Comparison of ENCODE assay signal across 1 cellular context in genomic region chrX:51332188-51332942, GRCh38.
TF ChIP-seq lines count a peak whose summit lies in the region.

TSS of gene NUDT10 (plus strand) at chrX:51332822. CDS start at chrX:51332966, 144 bp downstream.

TF ChIP-seq in HepG2, 621 proteins besides CTCF, POLR2A, EP300 and RAD21:
- TF ChIP-seq PREB (CRISPR knock-in tag; IDR thresholded peaks at IDR 0.05), result no peak
- no peak for TF ChIP-seq TAF1 (CRISPR knock-in tag; IDR thresholded peaks at IDR 0.05)
- TF ChIP-seq RCOR2 (CRISPR knock-in tag; IDR thresholded peaks at IDR 0.05), result no peak
- no peak for TF ChIP-seq KDM5A (IDR thresholded peaks at IDR 0.05; ENCODE audit: borderline replicate concordance, low read length)
- no peak for TF ChIP-seq CREBL2 (CRISPR knock-in tag; IDR thresholded peaks at IDR 0.05; ENCODE audit: borderline replicate concordance)
- TF ChIP-seq SSRP1 (CRISPR knock-in tag; IDR thresholded peaks at IDR 0.05), result no peak
- no peak for TF ChIP-seq ARID5B (CRISPR knock-in tag; IDR thresholded peaks at IDR 0.05)
- no peak for TF ChIP-seq ZNF3 (CRISPR knock-in tag; IDR thresholded peaks at IDR 0.05)
- no peak for TF ChIP-seq ZSCAN20 (CRISPR knock-in tag; IDR thresholded peaks at IDR 0.05; ENCODE audit: borderline replicate concordance)
- TF ChIP-seq ZSCAN29 (CRISPR knock-in tag; conservative IDR thresholded peaks at IDR 0.05), result no peak
- no peak for TF ChIP-seq STAT5B (CRISPR knock-in tag; IDR thresholded peaks at IDR 0.05)
- TF ChIP-seq TIGD3 (CRISPR knock-in tag; IDR thresholded peaks at IDR 0.05; ENCODE audit: borderline replicate concordance), result no peak
- no peak for TF ChIP-seq ESRRA (CRISPR knock-in tag; IDR thresholded peaks at IDR 0.05; ENCODE audit: low read depth)
